In genomic region chr9:84748112-84748511, GRCh38 we compare ENCODE assay signal across 19 cellular contexts.
DNase-seq lines count a peak whose midpoint lies in the region; ATAC-seq, FAIRE-seq and TF ChIP-seq lines count a peak whose summit lies in the region.
"Had no signal": no experiment of that assay in that cellular context is flagged by ENCODE, and none has a peak within 500 bp of the region (broad histone marks: within the 10 kb centered on the region; RNA-seq: fewer than 3 reads in every experiment).

No MANE protein-coding gene starts in this region.

- no peak overlapping the region for H4K8ac ChIP-seq in H1 (ENCODE audit: extremely low read depth, insufficient read depth, low read length)

- H3K4me1 ChIP-seq in H1 (replicated peaks in 1 of 4; ENCODE audit: control insufficient read depth in 3 of 4, insufficient read depth in 4 of 4, low read length in 3 of 4): no peaks in the 10 kb centered on the region
- H3K4me1 ChIP-seq: colonic mucosa, parathyroid adenoma had no signal

- ATAC-seq in GM18861 (IDR thresholded peaks at IDR 0.05; ENCODE audit: unreplicated experiment): peak; percentile 53
- ATAC-seq in GM21423 (IDR thresholded peaks at IDR 0.05; ENCODE audit: unreplicated experiment): peak; percentile 42
- peak; percentile 49 for ATAC-seq in HG02981 (IDR thresholded peaks at IDR 0.05; ENCODE audit: unreplicated experiment)
- ATAC-seq in HG02970 (IDR thresholded peaks at IDR 0.05; ENCODE audit: low FRiP score, unreplicated experiment): no peak
- ATAC-seq: HepG2 had no signal

- H3K79me1 ChIP-seq in H1 (ENCODE audit: low read depth, low read length): no peaks in the 10 kb centered on the region

- no peak overlapping the region for H2BK20ac ChIP-seq in H1 (ENCODE audit: low read length)

- TF ChIP-seq EP300 in H1 (IDR thresholded peaks at IDR 0.05; ENCODE audit: borderline replicate concordance in 1 of 2, low read depth in 2 of 2, low read length in 2 of 2): no peak

- no peak overlapping the region for H3K4me3 ChIP-seq in H1 (ENCODE audit: extremely low read depth in 1 of 4, insufficient read depth in 2 of 4, low read depth in 3 of 4, low read length in 4 of 4)
- H3K4me3 ChIP-seq: colonic mucosa, MG63, suprapubic skin had no signal

- no peak for TF ChIP-seq POLR2A in H1 (IDR thresholded peaks at IDR 0.05; ENCODE audit: control extremely low read depth in 1 of 2, low read depth in 2 of 2, low read length in 2 of 2)

- no peak overlapping the region for H3K4me2 ChIP-seq in H1 (ENCODE audit: insufficient read depth in 1 of 2, low read depth in 2 of 2, low read length in 2 of 2)

- no peaks in the 10 kb centered on the region for H3K79me2 ChIP-seq in H1 (ENCODE audit: control insufficient read depth in 1 of 2, insufficient read depth in 2 of 2, low read length in 2 of 2)
- H3K79me2 ChIP-seq: parathyroid adenoma had no signal

- 0 out of 2 replicates have a peak overlapping the region, but pooled peaks have one; percentile 23 for H2AFZ ChIP-seq in H1 (ENCODE audit: low read length)
- H2AFZ ChIP-seq: parathyroid adenoma had no signal

- H3K56ac ChIP-seq in H1 (replicated peaks; ENCODE audit: insufficient read length, low read depth, low read length): no peak overlapping the region

- H4K91ac ChIP-seq in H1 (replicated peaks; ENCODE audit: insufficient read length, low read length): no peak overlapping the region

- no peak overlapping the region for H2BK15ac ChIP-seq in H1 (ENCODE audit: low read length)

- H3K36me3 ChIP-seq in H1 (ENCODE audit: control insufficient read depth in 2 of 4, insufficient read depth in 4 of 4, low read length in 3 of 4): no peaks in the 10 kb centered on the region
- H3K36me3 ChIP-seq: colonic mucosa, MG63, suprapubic skin had no signal

- POLR2A ChIA-PET in H1 (lab: Charles Lee; ENCODE audit: partially characterized antibody): no interaction called here

- no peak overlapping the region for H3K14ac ChIP-seq in H1 (ENCODE audit: insufficient read length)

- no peak for TF ChIP-seq RAD21 in H1 (IDR thresholded peaks at IDR 0.05 in 1 of 2, conservative IDR thresholded peaks at IDR 0.05 in 1 of 2; ENCODE audit: low read depth in 2 of 2, low read length in 2 of 2)

- no peak overlapping the region for H2BK120ac ChIP-seq in H1 (replicated peaks; ENCODE audit: low read depth, low read length)

- no peak overlapping the region for H3K27ac ChIP-seq in H1 (ENCODE audit: low read depth, low read length)
- H3K27ac ChIP-seq: colonic mucosa, parathyroid adenoma, suprapubic skin had no signal

- no peak overlapping the region for H2AK5ac ChIP-seq in H1 (ENCODE audit: low read depth, low read length)

- no peak for TF ChIP-seq CTCF in H1 (IDR thresholded peaks at IDR 0.05; ENCODE audit: control extremely low read depth in 1 of 3, insufficient read depth in 1 of 3, low read depth in 1 of 3, low read length in 3 of 3)

- no peaks in the 10 kb centered on the region for H4K20me1 ChIP-seq in H1 (replicated peaks in 1 of 2; ENCODE audit: control insufficient read depth in 1 of 2, insufficient read depth in 2 of 2, low read length in 2 of 2)

- no peak for DNase-seq in H1 (ENCODE audit: low read depth in 1 of 2, low spot score in 2 of 2)
- no peak for DNase-seq in foreskin melanocyte
- no peak for DNase-seq in RCC 7860 (ENCODE audit: low spot score)
- DNase-seq: activated CD4-positive, alpha-beta T cell treated with anti-CD3 and anti-CD28 coated beads, Interleukin-2, amount 10 ng/mL, durations not matched to agents 24 days and 14 days; activated T-cell treated with anti-CD3 and anti-CD28 coated beads for 4 hours; Calu3; colonic mucosa; MG63; NCI-H2081 treated with DMSO at 0.1 percent for 48 hours; NCI-H524 treated with DMSO at 0.1 percent for 48 hours; stimulated activated CD4-positive, alpha-beta T cell treated with anti-CD3 and anti-CD28 coated beads, Interleukin-4, amount 100 ng/mL, for 24 hours; stimulated activated CD8-positive, alpha-beta memory T cell treated with anti-CD3 and anti-CD28 coated beads, Interleukin-4, amount 100 ng/mL, for 48 hours had no signal

- no peaks in the 10 kb centered on the region for H3K23me2 ChIP-seq in H1 (ENCODE audit: low read depth, low read length)

- H3K23ac ChIP-seq in H1 (ENCODE audit: insufficient read length): no peak overlapping the region

- H2BK12ac ChIP-seq in H1 (ENCODE audit: low read depth, low read length): no peak overlapping the region

- FAIRE-seq in H1 (lab: Jason Lieb, UNC) (no peak), RCC 7860 (lab: Jason Lieb, UNC) (no peak)
- FAIRE-seq: HepG2 had no signal

- H3K9ac ChIP-seq in H1 (replicated peaks in 1 of 4; ENCODE audit: extremely low read depth in 1 of 4, low read depth in 3 of 4, low read length in 3 of 4): no peak overlapping the region
- H3K9ac ChIP-seq: parathyroid adenoma had no signal

- 82% methylated on average over 2 of the region's 2 CpGs; no CpG with 5 or more reads in 1 of the 2 experiments for WGBS in H1 (ENCODE audit: extremely low coverage in 1 of 2, insufficient coverage in 1 of 2, insufficient read length in 1 of 2, insufficient replicate concordance in 2 of 2, low coverage in 1 of 2, low lambda C conversion rate in 2 of 2, missing lambda C conversion rate in 1 of 2), 2 experiments

- H3K9me3 ChIP-seq in H1 (ENCODE audit: insufficient read depth in 2 of 2, low read depth in 1 of 2, low read length in 1 of 2): no peaks in the 10 kb centered on the region
- H3K9me3 ChIP-seq: colonic mucosa, MG63, suprapubic skin had no signal

- no peaks in the 10 kb centered on the region for H3K27me3 ChIP-seq in H1 (replicated peaks in 1 of 4; ENCODE audit: control insufficient read depth in 3 of 4, extremely low read depth in 1 of 4, insufficient read depth in 3 of 4, low read length in 3 of 4)
- H3K27me3 ChIP-seq: colonic mucosa, MG63, suprapubic skin had no signal

- H4K5ac ChIP-seq in H1 (ENCODE audit: insufficient read length, low read depth, low read length): no peak overlapping the region

- CTCF ChIA-PET in H1 (lab: Charles Lee; ENCODE audit: partially characterized antibody): interaction anchor here (1.6 kb wide), 1 partner anchor 219 kb away, joined by 3 read pairs; no protein-coding TSS in a partner anchor

- no peak overlapping the region for H3K4ac ChIP-seq in H1 (replicated peaks; ENCODE audit: insufficient read length, low read depth, low read length)

- no peak overlapping the region for H3K18ac ChIP-seq in H1 (ENCODE audit: extremely low read depth, low read length)

- no peak overlapping the region for H2BK5ac ChIP-seq in H1 (ENCODE audit: low read depth, low read length)

TF ChIP-seq in H1, 55 proteins besides CTCF, POLR2A, EP300 and RAD21:
- TF ChIP-seq CREB1 (IDR thresholded peaks at IDR 0.05) (no peak), BRCA1 (IDR thresholded peaks at IDR 0.05; ENCODE audit: low read depth, low read length) (no peak), SP1 (IDR thresholded peaks at IDR 0.05; ENCODE audit: low read depth, low read length) (no peak), SAP30 (IDR thresholded peaks at IDR 0.05; ENCODE audit: insufficient read depth, insufficient replicate concordance, low read length) (no peak), KDM1A (IDR thresholded peaks at IDR 0.05; ENCODE audit: borderline replicate concordance, low read length) (no peak), BACH1 (IDR thresholded peaks at IDR 0.05; ENCODE audit: low read length) (no peak), RXRA (IDR thresholded peaks at IDR 0.05; ENCODE audit: insufficient read depth, low read depth, low read length) (no peak), GABPA (IDR thresholded peaks at IDR 0.05; ENCODE audit: borderline replicate concordance, insufficient read depth, low read length) (no peak), TAF1 (IDR thresholded peaks at IDR 0.05; ENCODE audit: low read depth, low read length) (no peak), SUZ12 (IDR thresholded peaks at IDR 0.05; ENCODE audit: low read length) (no peak), NANOG (IDR thresholded peaks at IDR 0.05; ENCODE audit: insufficient read depth, low read depth, low read length, poor library complexity, severe bottlenecking) (no peak), SRF (IDR thresholded peaks at IDR 0.05; ENCODE audit: low read depth, low read length) (no peak), NRF1 (IDR thresholded peaks at IDR 0.05; ENCODE audit: low read depth, low read length) (no peak)
TF ChIP-seq in H1: peak in this region for 0.
